ENCODE assay signal across 15 cellular contexts in genomic region chr4:83964996-83965541, GRCh38.
DNase-seq lines count a peak whose midpoint lies in the region; ATAC-seq and TF ChIP-seq lines count a peak whose summit lies in the region.
"Had no signal": no experiment of that assay in that cellular context is flagged by ENCODE, and none has a peak within 500 bp of the region (broad histone marks: within the 10 kb centered on the region; RNA-seq: fewer than 3 reads in every experiment).

No MANE protein-coding gene starts in this region.

- CTCF ChIA-PET in activated CD8-positive, alpha-beta T cell treated with anti-CD3 and anti-CD28 coated beads for 36 hours (lab: Charles Lee) = no interaction called here

- no peaks in the 10 kb centered on the region; the same call in 1 of the 2 replicates for H3K27me3 ChIP-seq in GM06990 (replicated peaks; ENCODE audit: control insufficient read depth, insufficient read depth, low read length)

- H3K4me1 Mint-ChIP-seq in activated CD8-positive, alpha-beta T cell treated with anti-CD3 and anti-CD28 coated beads for 36 hours (ENCODE audit: low read depth) = no peaks in the 10 kb centered on the region
- H3K4me1 Mint-ChIP-seq: activated naive CD8-positive, alpha-beta T cell treated with anti-CD3 and anti-CD28 coated beads for 36 hours; nephron; stimulated activated naive B cell treated with anti-CD40 and anti-IgM and Interleukin-4, amounts not matched to agents 10 μg/mL and 1 μg/mL and 100 μg/mL, for 72 hours had no signal

- no peak overlapping the region for H3K4me3 ChIP-seq in GM06990 (replicated peaks; ENCODE audit: low read depth, low read length)
- H3K4me3 ChIP-seq in foreskin fibroblast (ENCODE audit: low read depth in 1 of 2, low read length in 2 of 2) = no peak overlapping the region
- H3K4me3 ChIP-seq: lower lobe of right lung had no signal

- H3K27me3 Mint-ChIP-seq in activated CD8-positive, alpha-beta T cell treated with anti-CD3 and anti-CD28 coated beads for 36 hours = no peaks in the 10 kb centered on the region
- H3K27me3 Mint-ChIP-seq: activated naive CD8-positive, alpha-beta T cell treated with anti-CD3 and anti-CD28 coated beads for 36 hours; stimulated activated naive B cell treated with anti-CD40 and anti-IgM and Interleukin-4, amounts not matched to agents 10 μg/mL and 1 μg/mL and 100 μg/mL, for 72 hours had no signal

- no peaks in the 10 kb centered on the region for H3K36me3 Mint-ChIP-seq in activated CD8-positive, alpha-beta T cell treated with anti-CD3 and anti-CD28 coated beads for 36 hours (ENCODE audit: low read depth)
- H3K36me3 Mint-ChIP-seq: activated naive CD8-positive, alpha-beta T cell treated with anti-CD3 and anti-CD28 coated beads for 36 hours had no signal

- no peaks in the 10 kb centered on the region for H3K9me3 Mint-ChIP-seq in activated CD8-positive, alpha-beta T cell treated with anti-CD3 and anti-CD28 coated beads for 36 hours

- TF ChIP-seq CTCF in GM06990 (IDR thresholded peaks at IDR 0.05; ENCODE audit: insufficient read depth, low read length, poor library complexity, severe bottlenecking) (no peak), foreskin fibroblast (IDR thresholded peaks at IDR 0.05; ENCODE audit: low read depth, low read length) (no peak)
- no peak for TF ChIP-seq CTCF in activated CD8-positive, alpha-beta T cell treated with anti-CD3 and anti-CD28 coated beads for 36 hours (IDR thresholded peaks at IDR 0.05)

- POLR2A ChIA-PET in activated CD8-positive, alpha-beta T cell treated with anti-CD3 and anti-CD28 coated beads for 36 hours (lab: Charles Lee) = no interaction called here

- DNase-seq in A172 (ENCODE audit: low spot score) (peak; percentile 34), GM06990 (ENCODE audit: extremely low read depth, insufficient read length) (peak; percentile 6), RPMI7951 (ENCODE audit: low read depth) (peak; percentile 25), foreskin fibroblast (peak; percentile 9 to 10), OCI-M2 (lab: John Stamatoyannopoulos, UW; ENCODE audit: unreplicated experiment) (no peak)
- no peak for DNase-seq in activated CD8-positive, alpha-beta T cell treated with anti-CD3 and anti-CD28 coated beads for 36 hours
- DNase-seq: activated CD4-positive, alpha-beta T cell treated with anti-CD3 and anti-CD28 coated beads for 48 hours; activated naive CD8-positive, alpha-beta T cell treated with anti-CD3 and anti-CD28 coated beads for 36 hours; activated T-cell treated with anti-CD3 and anti-CD28 coated beads, Interleukin-2, amount 50 U/mL, for 1 hour; lower lobe of right lung; stimulated activated naive B cell treated with anti-CD40 and anti-IgM and Interleukin-4, amounts not matched to agents 10 μg/mL and 1 μg/mL and 100 μg/mL, for 72 hours had no signal

- no peak for ATAC-seq in activated CD8-positive, alpha-beta T cell treated with anti-CD3 and anti-CD28 coated beads for 36 hours
- ATAC-seq in HG03025 (IDR thresholded peaks at IDR 0.05; ENCODE audit: low FRiP score, unreplicated experiment) = no peak
- ATAC-seq in GM18858 (IDR thresholded peaks at IDR 0.05; ENCODE audit: unreplicated experiment) = no peak
- ATAC-seq: lower lobe of right lung; sciatic nerve; stimulated activated naive B cell treated with anti-CD40 and anti-IgM and Interleukin-4, amounts not matched to agents 10 μg/mL and 1 μg/mL and 100 μg/mL, for 72 hours had no signal

- H3K27ac Mint-ChIP-seq in activated CD8-positive, alpha-beta T cell treated with anti-CD3 and anti-CD28 coated beads for 36 hours = no peak overlapping the region
- H3K27ac Mint-ChIP-seq: activated naive CD8-positive, alpha-beta T cell treated with anti-CD3 and anti-CD28 coated beads for 36 hours; nephron; stimulated activated naive B cell treated with anti-CD40 and anti-IgM and Interleukin-4, amounts not matched to agents 10 μg/mL and 1 μg/mL and 100 μg/mL, for 72 hours had no signal

- no peaks in the 10 kb centered on the region for H3K36me3 ChIP-seq in GM06990 (ENCODE audit: control insufficient read depth, insufficient read depth, low read length)
- H3K36me3 ChIP-seq: lower lobe of right lung had no signal

- intact Hi-C loops in activated CD8-positive, alpha-beta T cell treated with anti-CD3 and anti-CD28 coated beads for 36 hours (cut with micrococcal nuclease) = no loop called here

- no peak overlapping the region for H3K4me3 Mint-ChIP-seq in activated CD8-positive, alpha-beta T cell treated with anti-CD3 and anti-CD28 coated beads for 36 hours
- H3K4me3 Mint-ChIP-seq: activated naive CD8-positive, alpha-beta T cell treated with anti-CD3 and anti-CD28 coated beads for 36 hours; nephron; stimulated activated naive B cell treated with anti-CD40 and anti-IgM and Interleukin-4, amounts not matched to agents 10 μg/mL and 1 μg/mL and 100 μg/mL, for 72 hours had no signal

Comparison
In these comparisons a context has a peak if more than half of its experiments do, and no peak if none do; other contexts are left out.
1. DNase-seq: peak in A172 (single experiment), GM06990 (single experiment), RPMI7951 (single experiment) and foreskin fibroblast (2 of 2); none in activated CD8-positive, alpha-beta T cell treated with anti-CD3 and anti-CD28 coated beads for 36 hours (single experiment) and OCI-M2 (single experiment).